ENCODE assay signal across 21 cellular contexts in the genomic region with DNA sequence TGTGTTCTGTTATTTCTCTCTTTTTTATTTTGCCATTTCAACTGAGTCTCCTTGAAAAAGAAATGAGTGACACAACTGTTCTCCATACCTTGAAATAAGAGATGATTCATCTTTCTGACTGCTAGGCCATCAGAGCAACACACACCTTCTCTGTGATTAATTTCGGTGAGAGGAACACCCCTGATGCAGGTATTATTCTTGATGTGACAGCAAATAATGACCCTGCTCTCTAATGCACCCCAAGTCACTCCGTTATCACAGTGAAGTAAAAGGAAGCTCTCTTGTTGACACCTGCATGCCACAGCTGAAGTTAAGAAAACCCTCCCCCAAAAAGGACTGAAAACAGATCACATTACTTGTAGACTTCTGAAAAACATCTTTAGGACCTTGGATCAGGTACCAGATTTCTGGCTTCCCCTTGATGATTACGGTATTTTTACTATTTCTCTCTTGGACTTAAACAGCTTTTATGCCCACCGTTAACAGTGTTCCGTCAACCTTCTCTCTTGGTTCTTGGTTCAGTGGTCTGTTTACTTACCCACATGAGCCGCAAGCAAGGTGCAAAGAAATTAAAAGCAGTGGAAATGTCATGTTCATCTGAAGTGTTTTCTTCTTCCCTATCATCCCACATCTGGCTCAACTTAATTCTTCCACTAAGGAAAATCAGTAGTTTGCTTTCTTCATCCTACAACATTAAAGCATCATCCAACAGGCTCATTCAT.
DNase-seq lines count a peak whose midpoint lies in the region; ATAC-seq, FAIRE-seq and TF ChIP-seq lines count a peak whose summit lies in the region.
"Had no signal": no experiment of that assay in that cellular context is flagged by ENCODE, and none has a peak within 500 bp of the region (broad histone marks: within the 10 kb centered on the region; RNA-seq: fewer than 3 reads in every experiment).

No MANE protein-coding gene starts in this region.

- DNase-seq in activated CD4-positive, alpha-beta T cell treated with anti-CD3 and anti-CD28 coated beads for 36 hours = no peak
- DNase-seq in activated CD4-positive, alpha-beta T cell treated with anti-CD3 and anti-CD28 coated beads for 48 hours = no peak
- DNase-seq in GM23338 (ENCODE audit: low spot score) = peak; percentile 6
- no peak for DNase-seq in GM12878 (ENCODE audit: low read depth, low spot score)
- no peak for DNase-seq in natural killer cell
- DNase-seq in kidney tubule cell (ENCODE audit: low spot score) = no peak
- no peak for DNase-seq in body of pancreas
- DNase-seq: brain microvascular endothelial cell; DMS79; dorsolateral prefrontal cortex; HFFc6; mammary epithelial cell; NCI-H1436; nephron progenitor cell; Peyer's patch; retina; stimulated activated CD4-positive, alpha-beta T cell treated with anti-CD3 and anti-CD28 coated beads, Interleukin-15, amount 100 ng/mL, for 24 hours had no signal

- 82% methylated on average over 6 of the region's 6 CpGs for whole genome bisulfite sequencing in GM12878 (ENCODE audit: insufficient coverage, insufficient replicate concordance, low lambda C conversion rate, missing lambda C conversion rate)
- 87 to 96% methylated on average over 6 of the region's 6 CpGs for WGBS in body of pancreas, 2 donors

- H3K27me3 Mint-ChIP-seq in activated CD4-positive, alpha-beta T cell treated with anti-CD3 and anti-CD28 coated beads for 36 hours = no peaks in the 10 kb centered on the region
- H3K27me3 Mint-ChIP-seq in GM23338 (ENCODE audit: insufficient read depth, low read depth, poor library complexity) (no peaks in the 10 kb centered on the region), natural killer cell (ENCODE audit: low read depth in 2 of 2) (no peaks in the 10 kb centered on the region)

- H3K36me3 ChIP-seq in GM23338 (ENCODE audit: insufficient read depth) = no peaks in the 10 kb centered on the region
- H3K36me3 ChIP-seq in GM12878 (ENCODE audit: control insufficient read depth in 2 of 2, insufficient read depth in 2 of 2, low read length in 1 of 2) = peaks cover 0 to 18% of the 10 kb centered on the region in 2 experiments; a peak in 2 of 4 replicates
- no peaks in the 10 kb centered on the region for H3K36me3 ChIP-seq in body of pancreas (replicated peaks in 1 of 2; ENCODE audit: insufficient read depth in 1 of 2, low read depth in 2 of 2)
- H3K36me3 ChIP-seq: brain microvascular endothelial cell had no signal

- no peaks in the 10 kb centered on the region for H3K79me2 ChIP-seq in GM23338 (replicated peaks; ENCODE audit: insufficient read depth)
- peaks cover 68% of the 10 kb centered on the region for H3K79me2 ChIP-seq in GM12878 (ENCODE audit: control insufficient read depth, insufficient read depth, low read length)

- H3K36me3 Mint-ChIP-seq in activated CD4-positive, alpha-beta T cell treated with anti-CD3 and anti-CD28 coated beads for 36 hours (ENCODE audit: low read depth) = peaks cover 17% of the 10 kb centered on the region
- no peaks in the 10 kb centered on the region; the same call in 2 of the 3 replicates for H3K36me3 Mint-ChIP-seq in GM23338 (ENCODE audit: low read depth)
- H3K36me3 Mint-ChIP-seq in natural killer cell = no peaks in the 10 kb centered on the region

- POLR2A ChIA-PET in activated CD4-positive, alpha-beta T cell treated with anti-CD3 and anti-CD28 coated beads for 36 hours (lab: Charles Lee) = no interaction called here
- POLR2A ChIA-PET in GM12878 (lab: Charles Lee) = interaction anchor here (1.2 to 13.1 kb wide), 5 partner anchors 13 to 74 kb away, joined by 4 to 256 read pairs (median 21); no protein-coding TSS in a partner anchor

- FAIRE-seq in GM12878 (lab: Jason Lieb, UNC) = no peak
- FAIRE-seq: TTC549 had no signal

- H3K4me2 ChIP-seq in GM23338 (no peak overlapping the region), GM12878 (ENCODE audit: control insufficient read depth, insufficient read depth) (peak overlapping the region; percentile 40)
- H3K4me2 ChIP-seq: BLaER1 treated with 17β-estradiol and CSF1 and Interleukin-3, amounts not matched to agents 10 nM and 100 nM had no signal

- no peak overlapping the region for H2AFZ ChIP-seq in GM23338
- no peak overlapping the region for H2AFZ ChIP-seq in GM12878 (ENCODE audit: control insufficient read depth, low read depth, low read length)

- H3K9me2 ChIP-seq in GM23338 (ENCODE audit: insufficient read depth) = no peaks in the 10 kb centered on the region

- peaks cover 2% of the 10 kb centered on the region; the same call in 2 of the 3 replicates for H3K9me3 ChIP-seq in GM12878 (replicated peaks; ENCODE audit: control insufficient read depth, insufficient read depth, low read length)
- H3K9me3 ChIP-seq in body of pancreas = peaks cover 0 to 1% (median 0%) of the 10 kb centered on the region in 3 donors
- H3K9me3 ChIP-seq: Peyer's patch had no signal

- in situ Hi-C loops in GM12878 (cut with MboI) = no loop called here

- H3K27me3 ChIP-seq in GM23338 (ENCODE audit: insufficient read depth) = no peaks in the 10 kb centered on the region
- no peaks in the 10 kb centered on the region for H3K27me3 ChIP-seq in GM12878 (replicated peaks in 1 of 2; ENCODE audit: control insufficient read depth in 2 of 2, insufficient read depth in 2 of 2, low read length in 1 of 2)
- H3K27me3 ChIP-seq in body of pancreas = no peaks in the 10 kb centered on the region
- H3K27me3 ChIP-seq: BLaER1 treated with 17β-estradiol and CSF1 and Interleukin-3, amounts not matched to agents 10 nM and 100 nM; brain microvascular endothelial cell; dorsolateral prefrontal cortex; Peyer's patch had no signal

- H3K9ac ChIP-seq in GM12878 (ENCODE audit: control insufficient read depth, insufficient read depth, low read length) = no peak overlapping the region
- H3K9ac ChIP-seq: BLaER1 treated with 17β-estradiol and CSF1 and Interleukin-3, amounts not matched to agents 10 nM and 100 nM had no signal

- H3K4me3 ChIP-seq in GM23338 (no peak overlapping the region), GM12878 (peak overlapping the region; percentile 49; the same call in 1 of the 2 replicates), body of pancreas (no peak overlapping the region)
- H3K4me3 ChIP-seq: BLaER1 treated with 17β-estradiol and CSF1 and Interleukin-3, amounts not matched to agents 10 nM and 100 nM; dorsolateral prefrontal cortex; Peyer's patch; SK-N-MC had no signal

- RAD21 ChIA-PET in GM12878 (lab: Charles Lee; ENCODE audit: unreplicated experiment) = interaction anchor here (0.8 to 14.6 kb wide), 13 partner anchors 9 to 275 kb away, joined by 3 to 201 read pairs (median 8); no protein-coding TSS in a partner anchor

- intact Hi-C loops in activated CD4-positive, alpha-beta T cell treated with anti-CD3 and anti-CD28 coated beads for 36 hours (cut with DNase I, micrococcal nuclease) = no loop called here
- intact Hi-C loops in GM12878 (cut with micrococcal nuclease; ENCODE audit: unreplicated experiment) (no loop called here), natural killer cell (cut with micrococcal nuclease) (no loop called here), body of pancreas (cut with DNase I) (no loop called here)

- no peak overlapping the region for H3K27ac ChIP-seq in GM23338 (ENCODE audit: low read depth)
- H3K27ac ChIP-seq in GM12878 (ENCODE audit: control insufficient read depth, insufficient read depth) = peak overlapping the region; percentile 40; the same call in 1 of the 2 replicates
- H3K27ac ChIP-seq in body of pancreas = no peak overlapping the region
- H3K27ac ChIP-seq: BLaER1 treated with 17β-estradiol and CSF1 and Interleukin-3, amounts not matched to agents 10 nM and 100 nM; brain microvascular endothelial cell; SK-N-MC had no signal

- TF ChIP-seq RAD21 in GM12878 (IDR thresholded peaks at IDR 0.05; ENCODE audit: insufficient read depth, low read depth, low read length) = no peak

- no peak overlapping the region for H3K4me3 Mint-ChIP-seq in activated CD4-positive, alpha-beta T cell treated with anti-CD3 and anti-CD28 coated beads for 36 hours
- H3K4me3 Mint-ChIP-seq in GM23338 (no peak overlapping the region), natural killer cell (peak overlapping the region; percentile 75)
- H3K4me3 Mint-ChIP-seq: HFFc6, nephron progenitor cell had no signal

- CTCF ChIA-PET in activated CD4-positive, alpha-beta T cell treated with anti-CD3 and anti-CD28 coated beads for 36 hours (lab: Charles Lee) = interaction anchor here (0.6 to 3.6 kb wide), 5 partner anchors 16 to 287 kb away, joined by 3 to 12 read pairs (median 3); no protein-coding TSS in a partner anchor
- CTCF ChIA-PET in GM12878 (lab: Yijun Ruan, JAX) = interaction anchor here (0.5 to 17.6 kb wide), 7 partner anchors 8 to 276 kb away, joined by 3 to 203 read pairs (median 12); no protein-coding TSS in a partner anchor

- peak; percentile 50 for ATAC-seq in activated CD4-positive, alpha-beta T cell treated with anti-CD3 and anti-CD28 coated beads for 36 hours
- ATAC-seq in GM23338 (no peak), GM12878 (peak; percentile 7), natural killer cell (peak; percentile 64 to 74 (median 72)), body of pancreas (no peak), HG02642 (IDR thresholded peaks at IDR 0.05; ENCODE audit: poor library complexity, unreplicated experiment) (no peak)

- TF ChIP-seq CTCF in GM23338 (conservative IDR thresholded peaks at IDR 0.05; ENCODE audit: low read depth in 2 of 2) (no peak), GM12878 (IDR thresholded peaks at IDR 0.05 in 2 of 3, conservative IDR thresholded peaks at IDR 0.05 in 1 of 3; ENCODE audit: control insufficient read depth in 2 of 3, extremely low read depth in 1 of 3, insufficient read depth in 1 of 3, low read depth in 3 of 3, low read length in 3 of 3) (no peak), natural killer cell (IDR thresholded peaks at IDR 0.05) (no peak), body of pancreas (IDR thresholded peaks at IDR 0.05) (no peak)

- SMC1A ChIA-PET in GM12878 (lab: Charles Lee; ENCODE audit: uncharacterized antibody, unreplicated experiment) = interaction anchor here (1.0 to 14.6 kb wide), 8 partner anchors 12 to 275 kb away, joined by 3 to 388 read pairs (median 27); no protein-coding TSS in a partner anchor

- TF ChIP-seq POLR2A in GM12878 (IDR thresholded peaks at IDR 0.05; ENCODE audit: low read depth, low read length) = no peak
- no peak for TF ChIP-seq POLR2A in body of pancreas (IDR thresholded peaks at IDR 0.05)

- H3K9me3 Mint-ChIP-seq in activated CD4-positive, alpha-beta T cell treated with anti-CD3 and anti-CD28 coated beads for 36 hours (ENCODE audit: low read depth) = no peaks in the 10 kb centered on the region
- H3K9me3 Mint-ChIP-seq in GM23338 = peaks cover 4% of the 10 kb centered on the region; the same call in 1 of the 3 replicates
- H3K9me3 Mint-ChIP-seq in natural killer cell = no peaks in the 10 kb centered on the region
- H3K9me3 Mint-ChIP-seq: HFFc6 had no signal

- TF ChIP-seq EP300 in GM12878 (IDR thresholded peaks at IDR 0.05; ENCODE audit: borderline replicate concordance in 1 of 2, control insufficient read depth in 1 of 2, low read depth in 2 of 2, low read length in 2 of 2) = peak in 1 of 2 experiments; percentile 41; a peak in 1 of 4 replicates

- H3K4me1 ChIP-seq in GM23338 (ENCODE audit: insufficient read depth) (peaks cover 13% of the 10 kb centered on the region), GM12878 (ENCODE audit: control insufficient read depth, insufficient read depth, low read length) (peaks cover 69% of the 10 kb centered on the region), body of pancreas (no peaks in the 10 kb centered on the region)
- H3K4me1 ChIP-seq: Peyer's patch had no signal

- H4K20me1 ChIP-seq in GM23338 (replicated peaks; ENCODE audit: insufficient read depth) (no peaks in the 10 kb centered on the region), GM12878 (ENCODE audit: control insufficient read depth, insufficient read depth) (no peaks in the 10 kb centered on the region)

- H3K27ac Mint-ChIP-seq in activated CD4-positive, alpha-beta T cell treated with anti-CD3 and anti-CD28 coated beads for 36 hours = peak overlapping the region; percentile 80
- no peak overlapping the region for H3K27ac Mint-ChIP-seq in GM23338
- peak overlapping the region; percentile 56 to 62 for H3K27ac Mint-ChIP-seq in natural killer cell
- H3K27ac Mint-ChIP-seq: HFFc6, nephron progenitor cell had no signal

- BruUV-seq in GM12878 (replicated peaks; lab: Mats Ljungman, UMichigan) = no TSS peak

- no peaks in the 10 kb centered on the region for H3F3A ChIP-seq in GM23338 (replicated peaks; ENCODE audit: low read depth)

- peaks cover 75% of the 10 kb centered on the region for H3K4me1 Mint-ChIP-seq in activated CD4-positive, alpha-beta T cell treated with anti-CD3 and anti-CD28 coated beads for 36 hours
- H3K4me1 Mint-ChIP-seq in GM23338 (peaks cover 18% of the 10 kb centered on the region; the same call in 2 of the 3 replicates), natural killer cell (peaks cover 61 to 68% of the 10 kb centered on the region in 2 donors)

Comparison
In these comparisons a context has a peak if more than half of its experiments do, and no peak if none do; other contexts are left out.
1. ATAC-seq: peak in activated CD4-positive, alpha-beta T cell treated with anti-CD3 and anti-CD28 coated beads for 36 hours (single experiment), GM12878 (single experiment) and natural killer cell (3 of 3); none in GM23338 (single experiment), body of pancreas (single experiment) and HG02642 (single experiment).